Comparison of ENCODE assay signal across 9 cellular contexts in genomic region chr1:64917328-64917861, GRCh38. TPM values are rescaled to one million over a fixed set of nuclear protein-coding genes. Genes with fewer than 3 reads are reported as not detected.
DNase-seq lines count a peak whose midpoint lies in the region; FAIRE-seq and TF ChIP-seq lines count a peak whose summit lies in the region.
"Had no signal": no experiment of that assay in that cellular context is flagged by ENCODE, and none has a peak within 500 bp of the region (broad histone marks: within the 10 kb centered on the region; RNA-seq: fewer than 3 reads in every experiment).

No MANE protein-coding gene starts in this region.

- H3K79me1 ChIP-seq in neuronal stem cell (ENCODE audit: low read depth, low read length): no peaks in the 10 kb centered on the region

- H4K8ac ChIP-seq in neuronal stem cell (ENCODE audit: low read depth, low read length): no peak overlapping the region

- no peak for TF ChIP-seq POLR2A in testis (IDR thresholded peaks at IDR 0.05)

- peak; percentile 99 for DNase-seq in AG09309 (ENCODE audit: low read depth)
- peak; percentile 41 for DNase-seq in HTR-8/SVneo (ENCODE audit: insufficient read length, low spot score)
- DNase-seq in amniotic stem cell (lab: John Stamatoyannopoulos, UW): peak; percentile 86
- DNase-seq in keratinocyte (ENCODE audit: low read depth, low spot score): peak; percentile 66
- peak; percentile 47 for DNase-seq in testis
- DNase-seq in NCI-H2196 (lab: John Stamatoyannopoulos, UW; ENCODE audit: unreplicated experiment): no peak
- DNase-seq in neuronal stem cell (ENCODE audit: low spot score): no peak
- no peak for DNase-seq in NCI-H510A (lab: John Stamatoyannopoulos, UW)

- dilution Hi-C loops in keratinocyte (cut with MboI; ENCODE audit: extremely low pct_ligation_motif_present, low sequenced_read_pairs): no loop called here

- H4K91ac ChIP-seq in neuronal stem cell (ENCODE audit: low read depth, low read length, poor library complexity): no peak overlapping the region

- no peaks in the 10 kb centered on the region for H3K9me1 ChIP-seq in keratinocyte (ENCODE audit: control insufficient read depth, extremely low read depth, insufficient read depth, low read length)

- H3K9ac ChIP-seq in keratinocyte (ENCODE audit: control insufficient read depth, extremely low read depth, insufficient read depth, low read length) (no peak overlapping the region), neuronal stem cell (ENCODE audit: low read depth, low read length, poor library complexity) (no peak overlapping the region)

- no peaks in the 10 kb centered on the region for H4K20me1 ChIP-seq in keratinocyte (ENCODE audit: control insufficient read depth, extremely low read depth, insufficient read depth, low read length)

- TF ChIP-seq CTCF in AG09309 (IDR thresholded peaks at IDR 0.05; ENCODE audit: control insufficient read depth, insufficient read depth, low read depth, low read length, missing control alignments) (no peak), keratinocyte (optimal IDR thresholded peaks at IDR 0.05 in 1 of 3, IDR thresholded peaks at IDR 0.05 in 1 of 3, conservative IDR thresholded peaks at IDR 0.05 in 1 of 3; ENCODE audit: extremely low read depth in 1 of 3, insufficient read depth in 2 of 3, low read length in 3 of 3) (no peak), testis (IDR thresholded peaks at IDR 0.05) (no peak)

- no peak overlapping the region for H2BK5ac ChIP-seq in neuronal stem cell (ENCODE audit: low read length)

- FAIRE-seq in HTR-8/SVneo (lab: Jason Lieb, UNC) (peak; percentile 42), keratinocyte (lab: Jason Lieb, UNC) (peak; percentile 78)

- no peak overlapping the region for H3K14ac ChIP-seq in neuronal stem cell (ENCODE audit: low read length)

- H3K4me3 ChIP-seq in AG09309 (ENCODE audit: control insufficient read depth, low read depth, low read length) (no peak overlapping the region), keratinocyte (ENCODE audit: control insufficient read depth in 2 of 3, extremely low read depth in 1 of 3, insufficient read depth in 2 of 3, low read depth in 1 of 3, low read length in 3 of 3) (no peak overlapping the region), testis (no peak overlapping the region), neuronal stem cell (ENCODE audit: low read length in 2 of 2) (no peak overlapping the region)
- H3K4me3 ChIP-seq: cardiac muscle cell had no signal

- H3K36me3 ChIP-seq in keratinocyte (ENCODE audit: control insufficient read depth in 2 of 2, extremely low read depth in 1 of 2, insufficient read depth in 2 of 2, low read length in 2 of 2): no peaks in the 10 kb centered on the region
- no peaks in the 10 kb centered on the region for H3K36me3 ChIP-seq in testis (ENCODE audit: low read depth, missing control alignments)
- H3K36me3 ChIP-seq in neuronal stem cell (replicated peaks in 1 of 2; ENCODE audit: control insufficient read depth in 2 of 2, insufficient read depth in 2 of 2, low read length in 2 of 2): no peaks in the 10 kb centered on the region
- H3K36me3 ChIP-seq: cardiac muscle cell had no signal

- H3K9me3 ChIP-seq in keratinocyte (ENCODE audit: control insufficient read depth, low read depth, low read length) (no peaks in the 10 kb centered on the region), testis (no peaks in the 10 kb centered on the region), neuronal stem cell (replicated peaks in 1 of 2; ENCODE audit: control insufficient read depth in 2 of 2, insufficient read depth in 1 of 2, low read depth in 1 of 2, low read length in 2 of 2) (peaks cover 0 to 6% of the 10 kb centered on the region in 2 donors)

- H2AFZ ChIP-seq in keratinocyte (ENCODE audit: control insufficient read depth, low read length) (no peak overlapping the region), neuronal stem cell (ENCODE audit: low read length) (no peak overlapping the region)

- no peak overlapping the region for H2BK12ac ChIP-seq in neuronal stem cell (ENCODE audit: low read length)

- H3K79me2 ChIP-seq in keratinocyte (ENCODE audit: control insufficient read depth, insufficient read depth, low read length): peaks cover 24% of the 10 kb centered on the region

- H3K4me2 ChIP-seq in keratinocyte (ENCODE audit: control insufficient read depth, extremely low read depth, insufficient read depth, low read depth, low read length) (peak overlapping the region; percentile 46), neuronal stem cell (ENCODE audit: insufficient read depth, low read length, poor library complexity, severe bottlenecking) (no peak overlapping the region)

- no peak overlapping the region for H3K23ac ChIP-seq in neuronal stem cell (ENCODE audit: low read depth, low read length, poor library complexity)

- no peaks in the 10 kb centered on the region for H3K27me3 ChIP-seq in keratinocyte (ENCODE audit: control insufficient read depth, extremely low read depth, insufficient read depth, low read length)
- H3K27me3 ChIP-seq in testis: no peaks in the 10 kb centered on the region
- no peaks in the 10 kb centered on the region for H3K27me3 ChIP-seq in neuronal stem cell (ENCODE audit: control insufficient read depth in 3 of 3, insufficient read depth in 3 of 3, low read depth in 1 of 3, low read length in 3 of 3)
- H3K27me3 ChIP-seq: cardiac muscle cell had no signal

- H2BK120ac ChIP-seq in neuronal stem cell (ENCODE audit: low read depth, low read length): no peak overlapping the region

- intact Hi-C loops in testis (cut with DNase I; ENCODE audit: low total_unique reads): no loop called here

- 48 to 66% methylated on average over 3 of the region's 3 CpGs for WGBS in testis, 2 donors
- WGBS in neuronal stem cell (ENCODE audit: extremely low coverage in 2 of 2, insufficient read length in 2 of 2, insufficient replicate concordance in 1 of 2), 2 donors: no CpG with 5 or more reads among the region's 3 CpGs

- H3K18ac ChIP-seq in neuronal stem cell (ENCODE audit: low read length): no peak overlapping the region

- H2BK15ac ChIP-seq in neuronal stem cell (ENCODE audit: low read length): no peak overlapping the region

- H3K27ac ChIP-seq in keratinocyte (ENCODE audit: control insufficient read depth, insufficient read depth, low read length) (peak overlapping the region; percentile 47), testis (peak overlapping the region in 1 of 2 donors; percentile 26), neuronal stem cell (replicated peaks; ENCODE audit: low read length) (no peak overlapping the region)
- H3K27ac ChIP-seq: cardiac muscle cell had no signal

- no peak overlapping the region for H3K4ac ChIP-seq in neuronal stem cell (ENCODE audit: low read length)

- H2AK5ac ChIP-seq in neuronal stem cell (ENCODE audit: low read depth, low read length): no peak overlapping the region

- H3K4me1 ChIP-seq in keratinocyte (ENCODE audit: control insufficient read depth, extremely low read depth, insufficient read depth, low read length) (peaks cover 33% of the 10 kb centered on the region), testis (peaks cover 21% of the 10 kb centered on the region), neuronal stem cell (ENCODE audit: control insufficient read depth in 2 of 2, insufficient read depth in 1 of 2, low read depth in 1 of 2, low read length in 2 of 2) (no peaks in the 10 kb centered on the region)

RNA-seq across cellular contexts. Expression of gene JAK1, which starts 49.0 kb away (rescaled TPM):
- polyA plus RNA-seq in keratinocyte (46.5 to 56.3 TPM (median 50.9 TPM) in 3 replicates), testis (ENCODE audit: insufficient read depth, low read depth, low replicate concordance) (100 TPM)
- 67.9 TPM for polyA plus RNA-seq in keratinocyte (2011; ENCODE audit: low read depth)
- polyA plus RNA-seq in keratinocyte (2011; cell fraction: cytosol; rRNA removed): 48.3 and 75.7 TPM in 2 replicates
- polyA plus RNA-seq in keratinocyte (2011; cell fraction: nucleus; rRNA removed): 85.0 and 98.9 TPM in 2 replicates
- 35.1 and 48.7 TPM in 2 replicates for polyA plus RNA-seq in keratinocyte (2012; ENCODE audit: low replicate concordance)
- polyA minus RNA-seq in keratinocyte: 50.8 to 79.5 TPM (median 74.4 TPM) in 3 replicates
- polyA minus RNA-seq in keratinocyte (2011; cell fraction: cytosol; rRNA and poly(A)+ RNA removed): 48.9 TPM
- polyA minus RNA-seq in keratinocyte (2011; cell fraction: nucleus; rRNA and poly(A)+ RNA removed): 52.1 and 101 TPM in 2 replicates
- total RNA-seq in testis: 100 to 1,000 TPM; 117 to 142 TPM
- polyA plus RNA-seq in neuronal stem cell (2013, experiment 1 of 2): 2.8 TPM
- 2.6 TPM for polyA plus RNA-seq in neuronal stem cell (2013, experiment 2 of 2)

Comparison
In these comparisons a context has a peak if more than half of its experiments do, and no peak if none do; other contexts are left out.
1. DNase-seq: peak in AG09309 (single experiment), HTR-8/SVneo (single experiment), amniotic stem cell (single experiment), keratinocyte (single experiment) and testis (single experiment); none in NCI-H2196 (single experiment), neuronal stem cell (single experiment) and NCI-H510A (single experiment).